In genomic region chr11:129592191-129592590, GRCh38 we compare ENCODE assay signal across 16 cellular contexts.
"Had no signal": no experiment of that assay in that cellular context is flagged by ENCODE, and none has a peak within 500 bp of the region (broad histone marks: within the 10 kb centered on the region; RNA-seq: fewer than 3 reads in every experiment).

No MANE protein-coding gene starts in this region.

- H3K27ac Mint-ChIP-seq: natural killer cell had no signal

- FAIRE-seq: urothelium cell line had no signal

- DNase-seq: effector memory CD4-positive, alpha-beta T cell; foreskin melanocyte; head of caudate nucleus; mucosa of descending colon; natural killer cell; posterior cingulate gyrus; sigmoid colon; stimulated activated CD4-positive, alpha-beta T cell treated with anti-CD3 and anti-CD28 coated beads, Interleukin-12 subunit alpha, Interleukin-12 subunit beta, amount 100 ng/mL, for 4 hours; stimulated activated naive CD4-positive, alpha-beta T cell; stomach; substantia nigra; trophoblast cell had no signal

- H2AFZ ChIP-seq: hepatocyte had no signal

- H3K4me2 ChIP-seq: hepatocyte had no signal

- H3K36me3 Mint-ChIP-seq: natural killer cell had no signal

- H3K4me1 ChIP-seq: sigmoid colon, stomach had no signal

- H3K36me3 ChIP-seq: sigmoid colon, stomach had no signal

- H3K4me3 ChIP-seq: hepatocyte, mucosa of descending colon, sigmoid colon, skin epidermis, stomach had no signal

- H3K27me3 ChIP-seq: hepatocyte had no signal

- H3K9me3 ChIP-seq: mucosa of descending colon, sigmoid colon, stomach had no signal

- H3K79me2 ChIP-seq: hepatocyte had no signal

- H3K4me3 Mint-ChIP-seq: natural killer cell, neural crest cell had no signal

- H3K27ac ChIP-seq: hepatocyte, sigmoid colon, stomach had no signal

- H3K4me1 Mint-ChIP-seq: natural killer cell, neural crest cell had no signal
